Comparison of ENCODE assay signal across 1 cellular context in the genomic region with DNA sequence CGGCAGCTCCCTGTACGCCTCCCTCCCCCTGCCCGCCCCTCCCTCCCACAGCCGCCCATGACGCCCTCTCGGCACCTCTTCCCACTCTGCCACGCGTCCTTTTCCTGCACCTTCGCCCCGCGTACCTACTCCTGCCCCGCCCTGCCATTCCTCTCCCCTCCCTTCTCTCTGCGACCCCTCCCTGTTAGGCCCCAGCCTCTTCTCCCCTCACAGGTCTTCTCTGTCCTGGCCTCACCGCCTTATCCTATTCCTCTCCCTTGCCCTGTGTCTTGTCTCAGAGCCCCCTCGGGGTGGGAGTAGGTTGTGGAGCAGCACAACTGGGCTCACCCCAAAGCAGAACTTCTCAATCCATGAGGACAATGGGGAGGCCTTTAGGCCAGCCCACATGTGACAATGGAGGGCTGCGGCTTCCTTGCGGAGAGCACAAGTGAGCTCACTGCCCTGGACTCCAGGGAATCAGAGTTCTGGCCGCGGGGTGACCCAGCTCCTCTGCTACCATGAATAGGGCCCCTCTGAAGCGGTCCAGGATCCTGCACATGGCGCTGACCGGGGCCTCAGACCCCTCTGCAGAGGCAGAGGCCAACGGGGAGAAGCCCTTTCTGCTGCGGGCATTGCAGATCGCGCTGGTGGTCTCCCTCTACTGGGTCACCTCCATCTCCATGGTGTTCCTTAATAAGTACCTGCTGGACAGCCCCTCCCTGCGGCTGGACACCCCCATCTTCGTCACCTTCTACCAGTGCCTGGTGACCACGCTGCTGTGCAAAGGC.
TF ChIP-seq lines count a peak whose summit lies in the region.

No MANE protein-coding gene starts in this region.

TF ChIP-seq in HepG2, 621 proteins besides CTCF, POLR2A, EP300 and RAD21 (continues in another document):
- TF ChIP-seq ZNF709 (CRISPR knock-in tag; IDR thresholded peaks at IDR 0.05) (no peak), ZNF891 (CRISPR knock-in tag; IDR thresholded peaks at IDR 0.05) (peak; percentile 65), SP4 (CRISPR knock-in tag; IDR thresholded peaks at IDR 0.05) (peak; percentile 67), ZNF724P (CRISPR knock-in tag; IDR thresholded peaks at IDR 0.05; ENCODE audit: borderline replicate concordance) (no peak), ZBTB7A (CRISPR knock-in tag; IDR thresholded peaks at IDR 0.05) (0 out of 2 replicates have a peak, but pooled peaks have one; percentile 45), ZNF432 (CRISPR knock-in tag; IDR thresholded peaks at IDR 0.05; ENCODE audit: borderline replicate concordance) (no peak), SMAD9 (CRISPR knock-in tag; IDR thresholded peaks at IDR 0.05) (0 out of 2 replicates have a peak, but pooled peaks have one; percentile 15), ZNF101 (CRISPR knock-in tag; IDR thresholded peaks at IDR 0.05; ENCODE audit: borderline replicate concordance, low read depth) (no peak), DMAP1 (CRISPR knock-in tag; IDR thresholded peaks at IDR 0.05) (peak; percentile 37), XBP1 (CRISPR knock-in tag; IDR thresholded peaks at IDR 0.05) (no peak), ZEB1 (IDR thresholded peaks at IDR 0.05; ENCODE audit: insufficient replicate concordance, low read depth) (no peak), NR2F1 (CRISPR knock-in tag; IDR thresholded peaks at IDR 0.05) (no peak), IRF2 (CRISPR knock-in tag; IDR thresholded peaks at IDR 0.05) (no peak), ZNF546 (CRISPR knock-in tag; conservative IDR thresholded peaks at IDR 0.05) (no peak), ZNF264 (CRISPR knock-in tag; IDR thresholded peaks at IDR 0.05) (no peak), SNRNP70 (IDR thresholded peaks at IDR 0.05; ENCODE audit: low read depth, low read length) (no peak), ZNF329 (CRISPR knock-in tag; IDR thresholded peaks at IDR 0.05; ENCODE audit: low read depth) (no peak), HHEX (CRISPR knock-in tag; IDR thresholded peaks at IDR 0.05) (no peak), ZNF839 (CRISPR knock-in tag; IDR thresholded peaks at IDR 0.05; ENCODE audit: borderline replicate concordance) (no peak), REL (CRISPR knock-in tag; conservative IDR thresholded peaks at IDR 0.05) (no peak), ZSCAN31 (CRISPR knock-in tag; IDR thresholded peaks at IDR 0.05; ENCODE audit: low read depth) (no peak; the same call in 1 of the 2 replicates), ZNF703 (CRISPR knock-in tag; IDR thresholded peaks at IDR 0.05; ENCODE audit: borderline replicate concordance) (no peak), ZNF431 (CRISPR knock-in tag; IDR thresholded peaks at IDR 0.05; ENCODE audit: borderline replicate concordance, low read depth) (no peak), KLF12 (CRISPR knock-in tag; IDR thresholded peaks at IDR 0.05; ENCODE audit: borderline replicate concordance) (no peak), ZSCAN12 (CRISPR knock-in tag; IDR thresholded peaks at IDR 0.05) (no peak), RBFOX2 (IDR thresholded peaks at IDR 0.05; ENCODE audit: low read depth, low read length) (no peak), RXRB (CRISPR knock-in tag; IDR thresholded peaks at IDR 0.05; ENCODE audit: borderline replicate concordance) (no peak), ZNF761 (CRISPR knock-in tag; conservative IDR thresholded peaks at IDR 0.05) (no peak), TEAD3 (CRISPR knock-in tag; optimal IDR thresholded peaks at IDR 0.05; ENCODE audit: borderline replicate concordance) (no peak), ZNF572 (CRISPR knock-in tag; IDR thresholded peaks at IDR 0.05) (no peak), RFX3 (CRISPR knock-in tag; IDR thresholded peaks at IDR 0.05) (no peak), ZFP62 (CRISPR knock-in tag; IDR thresholded peaks at IDR 0.05) (no peak), ZNF607 (CRISPR knock-in tag; IDR thresholded peaks at IDR 0.05; ENCODE audit: borderline replicate concordance) (no peak)
- TF ChIP-seq, protein P1, sequence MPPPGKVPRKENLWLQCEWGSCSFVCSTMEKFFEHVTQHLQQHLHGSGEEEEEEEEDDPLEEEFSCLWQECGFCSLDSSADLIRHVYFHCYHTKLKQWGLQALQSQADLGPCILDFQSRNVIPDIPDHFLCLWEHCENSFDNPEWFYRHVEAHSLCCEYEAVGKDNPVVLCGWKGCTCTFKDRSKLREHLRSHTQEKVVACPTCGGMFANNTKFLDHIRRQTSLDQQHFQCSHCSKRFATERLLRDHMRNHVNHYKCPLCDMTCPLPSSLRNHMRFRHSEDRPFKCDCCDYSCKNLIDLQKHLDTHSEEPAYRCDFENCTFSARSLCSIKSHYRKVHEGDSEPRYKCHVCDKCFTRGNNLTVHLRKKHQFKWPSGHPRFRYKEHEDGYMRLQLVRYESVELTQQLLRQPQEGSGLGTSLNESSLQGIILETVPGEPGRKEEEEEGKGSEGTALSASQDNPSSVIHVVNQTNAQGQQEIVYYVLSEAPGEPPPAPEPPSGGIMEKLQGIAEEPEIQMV (CRISPR knock-in tag; IDR thresholded peaks at IDR 0.05; ENCODE audit: low read depth) = 0 out of 2 replicates have a peak, but pooled peaks have one; percentile 34
- TF ChIP-seq, protein P2, sequence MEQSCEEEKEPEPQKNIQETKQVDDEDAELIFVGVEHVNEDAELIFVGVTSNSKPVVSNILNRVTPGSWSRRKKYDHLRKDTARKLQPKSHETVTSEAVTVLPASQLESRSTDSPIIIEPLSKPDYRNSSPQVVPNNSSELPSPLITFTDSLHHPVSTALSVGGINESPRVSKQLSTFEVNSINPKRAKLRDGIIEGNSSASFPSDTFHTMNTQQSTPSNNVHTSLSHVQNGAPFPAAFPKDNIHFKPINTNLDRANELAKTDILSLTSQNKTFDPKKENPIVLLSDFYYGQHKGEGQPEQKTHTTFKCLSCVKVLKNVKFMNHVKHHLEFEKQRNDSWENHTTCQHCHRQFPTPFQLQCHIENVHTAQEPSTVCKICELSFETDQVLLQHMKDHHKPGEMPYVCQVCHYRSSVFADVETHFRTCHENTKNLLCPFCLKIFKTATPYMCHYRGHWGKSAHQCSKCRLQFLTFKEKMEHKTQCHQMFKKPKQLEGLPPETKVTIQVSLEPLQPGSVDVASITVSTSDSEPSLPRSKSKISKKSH (CRISPR knock-in tag; IDR thresholded peaks at IDR 0.05; ENCODE audit: borderline replicate concordance) = peak; percentile 69; the same call in 1 of the 2 replicates
- TF ChIP-seq, protein P3, sequence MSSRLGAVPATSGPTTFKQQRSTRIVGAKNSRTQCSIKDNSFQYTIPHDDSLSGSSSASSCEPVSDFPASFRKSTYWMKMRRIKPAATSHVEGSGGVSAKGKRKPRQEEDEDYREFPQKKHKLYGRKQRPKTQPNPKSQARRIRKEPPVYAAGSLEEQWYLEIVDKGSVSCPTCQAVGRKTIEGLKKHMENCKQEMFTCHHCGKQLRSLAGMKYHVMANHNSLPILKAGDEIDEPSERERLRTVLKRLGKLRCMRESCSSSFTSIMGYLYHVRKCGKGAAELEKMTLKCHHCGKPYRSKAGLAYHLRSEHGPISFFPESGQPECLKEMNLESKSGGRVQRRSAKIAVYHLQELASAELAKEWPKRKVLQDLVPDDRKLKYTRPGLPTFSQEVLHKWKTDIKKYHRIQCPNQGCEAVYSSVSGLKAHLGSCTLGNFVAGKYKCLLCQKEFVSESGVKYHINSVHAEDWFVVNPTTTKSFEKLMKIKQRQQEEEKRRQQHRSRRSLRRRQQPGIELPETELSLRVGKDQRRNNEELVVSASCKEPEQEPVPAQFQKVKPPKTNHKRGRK (CRISPR knock-in tag; IDR thresholded peaks at IDR 0.05) = no peak
- TF ChIP-seq, protein P4, sequence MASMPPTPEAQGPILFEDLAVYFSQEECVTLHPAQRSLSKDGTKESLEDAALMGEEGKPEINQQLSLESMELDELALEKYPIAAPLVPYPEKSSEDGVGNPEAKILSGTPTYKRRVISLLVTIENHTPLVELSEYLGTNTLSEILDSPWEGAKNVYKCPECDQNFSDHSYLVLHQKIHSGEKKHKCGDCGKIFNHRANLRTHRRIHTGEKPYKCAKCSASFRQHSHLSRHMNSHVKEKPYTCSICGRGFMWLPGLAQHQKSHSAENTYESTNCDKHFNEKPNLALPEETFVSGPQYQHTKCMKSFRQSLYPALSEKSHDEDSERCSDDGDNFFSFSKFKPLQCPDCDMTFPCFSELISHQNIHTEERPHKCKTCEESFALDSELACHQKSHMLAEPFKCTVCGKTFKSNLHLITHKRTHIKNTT (CRISPR knock-in tag; IDR thresholded peaks at IDR 0.05) = no peak
- TF ChIP-seq, protein P5, sequence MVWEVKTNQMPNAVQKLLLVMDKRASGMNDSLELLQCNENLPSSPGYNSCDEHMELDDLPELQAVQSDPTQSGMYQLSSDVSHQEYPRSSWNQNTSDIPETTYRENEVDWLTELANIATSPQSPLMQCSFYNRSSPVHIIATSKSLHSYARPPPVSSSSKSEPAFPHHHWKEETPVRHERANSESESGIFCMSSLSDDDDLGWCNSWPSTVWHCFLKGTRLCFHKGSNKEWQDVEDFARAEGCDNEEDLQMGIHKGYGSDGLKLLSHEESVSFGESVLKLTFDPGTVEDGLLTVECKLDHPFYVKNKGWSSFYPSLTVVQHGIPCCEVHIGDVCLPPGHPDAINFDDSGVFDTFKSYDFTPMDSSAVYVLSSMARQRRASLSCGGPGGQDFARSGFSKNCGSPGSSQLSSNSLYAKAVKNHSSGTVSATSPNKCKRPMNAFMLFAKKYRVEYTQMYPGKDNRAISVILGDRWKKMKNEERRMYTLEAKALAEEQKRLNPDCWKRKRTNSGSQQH (CRISPR knock-in tag; IDR thresholded peaks at IDR 0.05; ENCODE audit: low read depth) = no peak
- TF ChIP-seq, protein P6, sequence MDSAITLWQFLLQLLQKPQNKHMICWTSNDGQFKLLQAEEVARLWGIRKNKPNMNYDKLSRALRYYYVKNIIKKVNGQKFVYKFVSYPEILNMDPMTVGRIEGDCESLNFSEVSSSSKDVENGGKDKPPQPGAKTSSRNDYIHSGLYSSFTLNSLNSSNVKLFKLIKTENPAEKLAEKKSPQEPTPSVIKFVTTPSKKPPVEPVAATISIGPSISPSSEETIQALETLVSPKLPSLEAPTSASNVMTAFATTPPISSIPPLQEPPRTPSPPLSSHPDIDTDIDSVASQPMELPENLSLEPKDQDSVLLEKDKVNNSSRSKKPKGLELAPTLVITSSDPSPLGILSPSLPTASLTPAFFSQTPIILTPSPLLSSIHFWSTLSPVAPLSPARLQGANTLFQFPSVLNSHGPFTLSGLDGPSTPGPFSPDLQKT (CRISPR knock-in tag; IDR thresholded peaks at IDR 0.05; ENCODE audit: borderline replicate concordance) = no peak
- TF ChIP-seq, protein P7, sequence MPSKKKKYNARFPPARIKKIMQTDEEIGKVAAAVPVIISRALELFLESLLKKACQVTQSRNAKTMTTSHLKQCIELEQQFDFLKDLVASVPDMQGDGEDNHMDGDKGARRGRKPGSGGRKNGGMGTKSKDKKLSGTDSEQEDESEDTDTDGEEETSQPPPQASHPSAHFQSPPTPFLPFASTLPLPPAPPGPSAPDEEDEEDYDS (CRISPR knock-in tag; IDR thresholded peaks at IDR 0.05) = no peak
- TF ChIP-seq, protein P8, sequence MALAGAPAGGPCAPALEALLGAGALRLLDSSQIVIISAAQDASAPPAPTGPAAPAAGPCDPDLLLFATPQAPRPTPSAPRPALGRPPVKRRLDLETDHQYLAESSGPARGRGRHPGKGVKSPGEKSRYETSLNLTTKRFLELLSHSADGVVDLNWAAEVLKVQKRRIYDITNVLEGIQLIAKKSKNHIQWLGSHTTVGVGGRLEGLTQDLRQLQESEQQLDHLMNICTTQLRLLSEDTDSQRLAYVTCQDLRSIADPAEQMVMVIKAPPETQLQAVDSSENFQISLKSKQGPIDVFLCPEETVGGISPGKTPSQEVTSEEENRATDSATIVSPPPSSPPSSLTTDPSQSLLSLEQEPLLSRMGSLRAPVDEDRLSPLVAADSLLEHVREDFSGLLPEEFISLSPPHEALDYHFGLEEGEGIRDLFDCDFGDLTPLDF (CRISPR knock-in tag; IDR thresholded peaks at IDR 0.05) = no peak
- TF ChIP-seq, protein P9, sequence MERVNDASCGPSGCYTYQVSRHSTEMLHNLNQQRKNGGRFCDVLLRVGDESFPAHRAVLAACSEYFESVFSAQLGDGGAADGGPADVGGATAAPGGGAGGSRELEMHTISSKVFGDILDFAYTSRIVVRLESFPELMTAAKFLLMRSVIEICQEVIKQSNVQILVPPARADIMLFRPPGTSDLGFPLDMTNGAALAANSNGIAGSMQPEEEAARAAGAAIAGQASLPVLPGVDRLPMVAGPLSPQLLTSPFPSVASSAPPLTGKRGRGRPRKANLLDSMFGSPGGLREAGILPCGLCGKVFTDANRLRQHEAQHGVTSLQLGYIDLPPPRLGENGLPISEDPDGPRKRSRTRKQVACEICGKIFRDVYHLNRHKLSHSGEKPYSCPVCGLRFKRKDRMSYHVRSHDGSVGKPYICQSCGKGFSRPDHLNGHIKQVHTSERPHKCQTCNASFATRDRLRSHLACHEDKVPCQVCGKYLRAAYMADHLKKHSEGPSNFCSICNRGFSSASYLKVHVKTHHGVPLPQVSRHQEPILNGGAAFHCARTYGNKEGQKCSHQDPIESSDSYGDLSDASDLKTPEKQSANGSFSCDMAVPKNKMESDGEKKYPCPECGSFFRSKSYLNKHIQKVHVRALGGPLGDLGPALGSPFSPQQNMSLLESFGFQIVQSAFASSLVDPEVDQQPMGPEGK (CRISPR knock-in tag; IDR thresholded peaks at IDR 0.05) = peak; percentile 33; the same call in 1 of the 2 replicates
- TF ChIP-seq, protein P10, sequence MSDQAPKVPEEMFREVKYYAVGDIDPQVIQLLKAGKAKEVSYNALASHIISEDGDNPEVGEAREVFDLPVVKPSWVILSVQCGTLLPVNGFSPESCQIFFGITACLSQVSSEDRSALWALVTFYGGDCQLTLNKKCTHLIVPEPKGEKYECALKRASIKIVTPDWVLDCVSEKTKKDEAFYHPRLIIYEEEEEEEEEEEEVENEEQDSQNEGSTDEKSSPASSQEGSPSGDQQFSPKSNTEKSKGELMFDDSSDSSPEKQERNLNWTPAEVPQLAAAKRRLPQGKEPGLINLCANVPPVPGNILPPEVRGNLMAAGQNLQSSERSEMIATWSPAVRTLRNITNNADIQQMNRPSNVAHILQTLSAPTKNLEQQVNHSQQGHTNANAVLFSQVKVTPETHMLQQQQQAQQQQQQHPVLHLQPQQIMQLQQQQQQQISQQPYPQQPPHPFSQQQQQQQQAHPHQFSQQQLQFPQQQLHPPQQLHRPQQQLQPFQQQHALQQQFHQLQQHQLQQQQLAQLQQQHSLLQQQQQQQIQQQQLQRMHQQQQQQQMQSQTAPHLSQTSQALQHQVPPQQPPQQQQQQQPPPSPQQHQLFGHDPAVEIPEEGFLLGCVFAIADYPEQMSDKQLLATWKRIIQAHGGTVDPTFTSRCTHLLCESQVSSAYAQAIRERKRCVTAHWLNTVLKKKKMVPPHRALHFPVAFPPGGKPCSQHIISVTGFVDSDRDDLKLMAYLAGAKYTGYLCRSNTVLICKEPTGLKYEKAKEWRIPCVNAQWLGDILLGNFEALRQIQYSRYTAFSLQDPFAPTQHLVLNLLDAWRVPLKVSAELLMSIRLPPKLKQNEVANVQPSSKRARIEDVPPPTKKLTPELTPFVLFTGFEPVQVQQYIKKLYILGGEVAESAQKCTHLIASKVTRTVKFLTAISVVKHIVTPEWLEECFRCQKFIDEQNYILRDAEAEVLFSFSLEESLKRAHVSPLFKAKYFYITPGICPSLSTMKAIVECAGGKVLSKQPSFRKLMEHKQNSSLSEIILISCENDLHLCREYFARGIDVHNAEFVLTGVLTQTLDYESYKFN (CRISPR knock-in tag; conservative IDR thresholded peaks at IDR 0.05) = no peak
